Comparison of ENCODE assay signal across 28 cellular contexts in genomic region chr7:155108144-155108901, GRCh38. TPM values are rescaled to one million over a fixed set of nuclear protein-coding genes. Genes with fewer than 3 reads are reported as not detected.
"Had no signal": no experiment of that assay in that cellular context is flagged by ENCODE, and none has a peak within 500 bp of the region (broad histone marks: within the 10 kb centered on the region; RNA-seq: fewer than 3 reads in every experiment).

No MANE protein-coding gene starts in this region.

- H3K36me3 ChIP-seq: heart left ventricle, left lung, transverse colon had no signal

- H3K4me1 Mint-ChIP-seq: activated CD4-positive, alpha-beta T cell treated with anti-CD3 and anti-CD28 coated beads, Interleukin-2, amount 10 ng/mL, durations not matched to agents 24 days and 14 days; naive B cell; T-helper 17 cell had no signal

- H3K27ac ChIP-seq: body of pancreas, epithelial cell of prostate, heart left ventricle, left lung, transverse colon had no signal

- H3K9me3 Mint-ChIP-seq: activated CD4-positive, alpha-beta T cell treated with anti-CD3 and anti-CD28 coated beads, Interleukin-2, amount 10 ng/mL, durations not matched to agents 24 days and 14 days; dendritic cell treated with granulocyte-macrophage colony-stimulating factor and Interleukin-4, amounts not matched to agents 40 ng/mL and 50 ng/mL, for 4 days; effector memory CD8-positive, alpha-beta T cell; naive B cell had no signal

- H3K36me3 Mint-ChIP-seq: activated naive CD8-positive, alpha-beta T cell; naive B cell had no signal

- H3K4me1 ChIP-seq: body of pancreas, heart left ventricle, left lung, transverse colon had no signal

- H3K27me3 ChIP-seq: body of pancreas had no signal

- H3K4me3 Mint-ChIP-seq: activated CD4-positive, alpha-beta T cell treated with anti-CD3 and anti-CD28 coated beads, Interleukin-2, amount 10 ng/mL, durations not matched to agents 24 days and 14 days; activated CD8-positive, alpha-beta T cell treated with anti-CD3 and anti-CD28 coated beads, Interleukin-2, amount 10 ng/mL, durations not matched to agents 7 days and 5 days; activated naive CD8-positive, alpha-beta T cell; dendritic cell treated with granulocyte-macrophage colony-stimulating factor and Interleukin-4, amounts not matched to agents 40 ng/mL and 50 ng/mL, for 4 days; effector memory CD8-positive, alpha-beta T cell; T-helper 17 cell had no signal

- ATAC-seq: activated CD8-positive, alpha-beta T cell treated with anti-CD3 and anti-CD28 coated beads, Interleukin-2, amount 10 ng/mL, durations not matched to agents 7 days and 5 days; body of pancreas; effector memory CD8-positive, alpha-beta T cell; heart left ventricle; left lung; right cardiac atrium; T-helper 17 cell had no signal

- H3K27ac Mint-ChIP-seq: activated CD4-positive, alpha-beta T cell treated with anti-CD3 and anti-CD28 coated beads, Interleukin-2, amount 10 ng/mL, durations not matched to agents 24 days and 14 days; activated CD8-positive, alpha-beta T cell treated with anti-CD3 and anti-CD28 coated beads, Interleukin-2, amount 10 ng/mL, durations not matched to agents 7 days and 5 days; activated naive CD8-positive, alpha-beta T cell; dendritic cell treated with granulocyte-macrophage colony-stimulating factor and Interleukin-4, amounts not matched to agents 40 ng/mL and 50 ng/mL, for 4 days; effector memory CD8-positive, alpha-beta T cell; progenitor cell of endocrine pancreas; T-helper 17 cell had no signal

- H3K4me3 ChIP-seq: body of pancreas, heart left ventricle, left lung, transverse colon had no signal

- FAIRE-seq: frontal cortex, keratinocyte, small intestine, TTC549 had no signal

- H3K9me3 ChIP-seq: body of pancreas, heart left ventricle, left lung, transverse colon had no signal

- DNase-seq: activated CD4-positive, alpha-beta T cell treated with anti-CD3 and anti-CD28 coated beads, Interleukin-2, amount 10 ng/mL, durations not matched to agents 24 days and 14 days; activated CD4-positive, CD25-positive, alpha-beta regulatory T cell; activated CD8-positive, alpha-beta memory T cell treated with anti-CD3 and anti-CD28 coated beads, Interleukin-2, amount 50 U/mL, for 4 hours; activated CD8-positive, alpha-beta T cell treated with anti-CD3 and anti-CD28 coated beads, Interleukin-2, amount 10 ng/mL, durations not matched to agents 7 days and 5 days; activated gamma-delta T cell treated with Interleukin-2 at 50 U/mL for 16 hours; activated T-cell treated with anti-CD3 and anti-CD28 coated beads, Interleukin-2, amount 50 U/mL, for 48 hours; amygdala; body of pancreas; effector memory CD8-positive, alpha-beta T cell; heart left ventricle; left lung; mammary epithelial cell; naive B cell; nucleus accumbens; right cardiac atrium; small intestine; stimulated activated CD4-positive, alpha-beta T cell treated with anti-CD3 and anti-CD28 coated beads, Interleukin-4, amount 100 ng/mL, for 24 hours; stimulated activated naive CD4-positive, alpha-beta T cell treated with Interleukin-2 at 50 U/mL for 16 hours; T-helper 17 cell; transverse colon had no signal

RNA-seq across cellular contexts. Expression of gene HTR5A, which starts 38.2 kb away (rescaled TPM):
- total RNA-seq: activated CD4-positive, alpha-beta T cell treated with anti-CD3 and anti-CD28 coated beads, Interleukin-2, amount 10 ng/mL, durations not matched to agents 24 days and 14 days; activated CD8-positive, alpha-beta T cell treated with anti-CD3 and anti-CD28 coated beads, Interleukin-2, amount 10 ng/mL, durations not matched to agents 7 days and 5 days; body of pancreas; fibroblast of lung; heart left ventricle; left lung; mammary epithelial cell; progenitor cell of endocrine pancreas; right cardiac atrium; T-helper 17 cell; transverse colon had no signal
- polyA plus RNA-seq: fibroblast of lung, heart left ventricle, keratinocyte, mammary epithelial cell, right cardiac atrium had no signal
